Comparison of ENCODE assay signal across 11 cellular contexts in the genomic region with DNA sequence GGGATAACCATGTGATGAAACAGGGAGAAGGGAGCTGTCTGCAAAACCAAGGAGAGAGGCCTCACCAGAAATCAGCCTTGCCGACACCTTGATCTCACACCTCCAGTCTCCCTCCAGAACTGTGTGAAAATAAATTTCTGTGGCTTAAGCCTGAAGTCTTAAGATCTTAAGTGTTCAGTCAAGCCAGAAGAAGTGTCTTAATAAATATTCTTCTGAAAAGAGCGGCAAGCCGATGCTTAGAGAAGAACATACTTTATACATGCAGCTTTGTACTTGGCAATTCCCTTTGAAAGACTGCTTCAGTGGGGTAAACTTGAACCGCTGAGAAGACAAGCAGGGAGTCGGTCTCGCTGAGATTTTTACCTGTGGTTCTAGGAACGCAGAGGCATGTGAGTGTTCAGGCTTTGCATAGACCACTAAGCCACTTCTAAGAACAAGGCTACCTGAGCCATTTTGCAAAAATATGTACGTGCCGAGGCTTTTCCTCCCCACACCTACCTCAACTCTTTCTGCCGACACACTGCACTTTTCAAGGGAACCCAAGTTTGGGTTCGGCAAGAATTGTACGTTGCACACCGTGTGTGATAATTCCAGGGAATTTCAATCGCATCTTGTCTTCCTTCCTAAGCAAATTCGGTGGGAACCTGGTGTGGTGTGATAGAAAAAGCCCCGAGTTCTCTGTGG. TPM values are rescaled to one million over a fixed set of nuclear protein-coding genes. Genes with fewer than 3 reads are reported as not detected.
DNase-seq lines count a peak whose midpoint lies in the region; ATAC-seq and TF ChIP-seq lines count a peak whose summit lies in the region.
"Had no signal": no experiment of that assay in that cellular context is flagged by ENCODE, and none has a peak within 500 bp of the region (broad histone marks: within the 10 kb centered on the region; RNA-seq: fewer than 3 reads in every experiment).

No MANE protein-coding gene starts in this region.

- H3K4me3 Mint-ChIP-seq in CD14-positive monocyte: peak overlapping the region; percentile 97 to 98
- peak overlapping the region; percentile 93 for H3K4me3 Mint-ChIP-seq in activated T-helper 2 cell treated with anti-CD3 and anti-CD28 coated beads, Interferon-gamma antibody, Interleukin-2, Interleukin-4, amounts not matched to agents 10 μg/mL and 5 μg/mL and 100 μg/mL, durations not matched to agents 14 hours and 24 hours and 36 hours (ENCODE audit: low read depth)
- H3K4me3 Mint-ChIP-seq in naive B cell: peak overlapping the region; percentile 86 to 98 (median 94)

- intact Hi-C loops in CD14-positive monocyte (cut with micrococcal nuclease): loop anchor here (5.0 to 10.0 kb wide), 2 partner anchors 241 to 887 kb away; no protein-coding TSS in a partner anchor
- intact Hi-C loops in activated T-helper 2 cell treated with anti-CD3 and anti-CD28 coated beads, Interferon-gamma antibody, Interleukin-2, Interleukin-4, amounts not matched to agents 10 μg/mL and 5 μg/mL and 100 μg/mL, durations not matched to agents 14 hours and 24 hours and 36 hours (cut with micrococcal nuclease): loop anchor here (1.0 to 10.0 kb wide), 5 partner anchors 9 to 479 kb away; no protein-coding TSS in a partner anchor

- H3K27ac Mint-ChIP-seq in CD14-positive monocyte (peak overlapping the region; percentile 62 to 100 (median 100)), naive B cell (peak overlapping the region; percentile 11 to 99 (median 89))
- peak overlapping the region; percentile 96 for H3K27ac Mint-ChIP-seq in activated T-helper 2 cell treated with anti-CD3 and anti-CD28 coated beads, Interferon-gamma antibody, Interleukin-2, Interleukin-4, amounts not matched to agents 10 μg/mL and 5 μg/mL and 100 μg/mL, durations not matched to agents 14 hours and 24 hours and 36 hours

- H3K9me3 Mint-ChIP-seq in CD14-positive monocyte: no peaks in the 10 kb centered on the region
- no peaks in the 10 kb centered on the region for H3K9me3 Mint-ChIP-seq in activated T-helper 2 cell treated with anti-CD3 and anti-CD28 coated beads, Interferon-gamma antibody, Interleukin-2, Interleukin-4, amounts not matched to agents 10 μg/mL and 5 μg/mL and 100 μg/mL, durations not matched to agents 14 hours and 24 hours and 36 hours
- H3K9me3 Mint-ChIP-seq in naive B cell: no peaks in the 10 kb centered on the region

- DNase-seq in CD14-positive monocyte (ENCODE audit: low spot score) (no peak), NB4 (ENCODE audit: low read depth) (no peak), naive B cell (no peak), NK-92 (lab: John Stamatoyannopoulos, UW; ENCODE audit: unreplicated experiment) (no peak), DMS 273 (lab: John Stamatoyannopoulos, UW; ENCODE audit: unreplicated experiment) (no peak), amygdala (lab: John Stamatoyannopoulos, UW) (no peak)
- DNase-seq in activated T-helper 2 cell treated with anti-CD3 and anti-CD28 coated beads, Interferon-gamma antibody, Interleukin-2, Interleukin-4, amounts not matched to agents 10 μg/mL and 5 μg/mL and 100 μg/mL, durations not matched to agents 14 hours and 24 hours and 36 hours (ENCODE audit: low spot score): peak; percentile 46
- DNase-seq: aorta, MM.1S, ovary had no signal

- H3K4me1 Mint-ChIP-seq in CD14-positive monocyte: peaks cover 80% of the 10 kb centered on the region
- H3K4me1 Mint-ChIP-seq in activated T-helper 2 cell treated with anti-CD3 and anti-CD28 coated beads, Interferon-gamma antibody, Interleukin-2, Interleukin-4, amounts not matched to agents 10 μg/mL and 5 μg/mL and 100 μg/mL, durations not matched to agents 14 hours and 24 hours and 36 hours (ENCODE audit: low read depth): peaks cover 75% of the 10 kb centered on the region
- peaks cover 75 to 86% (median 79%) of the 10 kb centered on the region in 3 donors for H3K4me1 Mint-ChIP-seq in naive B cell

- ATAC-seq in naive B cell (ENCODE audit: low read depth in 2 of 2): no peak
- no peak for ATAC-seq in GM18867 (IDR thresholded peaks at IDR 0.05; ENCODE audit: unreplicated experiment)

- peaks cover 39 to 41% of the 10 kb centered on the region in 2 donors for H3K36me3 Mint-ChIP-seq in CD14-positive monocyte
- peaks cover 76% of the 10 kb centered on the region for H3K36me3 Mint-ChIP-seq in activated T-helper 2 cell treated with anti-CD3 and anti-CD28 coated beads, Interferon-gamma antibody, Interleukin-2, Interleukin-4, amounts not matched to agents 10 μg/mL and 5 μg/mL and 100 μg/mL, durations not matched to agents 14 hours and 24 hours and 36 hours (ENCODE audit: low read depth)
- peaks cover 6 to 11% of the 10 kb centered on the region in 2 donors for H3K36me3 Mint-ChIP-seq in naive B cell

- no peak for TF ChIP-seq POLR2A in NB4 (IDR thresholded peaks at IDR 0.05; ENCODE audit: extremely low read depth, insufficient read length)

- H3K4me3 ChIP-seq in NB4 (ENCODE audit: low read depth, low read length): peak overlapping the region; percentile 98
- H3K4me3 ChIP-seq: ovary had no signal

- no peak for TF ChIP-seq CTCF in CD14-positive monocyte (IDR thresholded peaks at IDR 0.05)
- TF ChIP-seq CTCF in NB4 (IDR thresholded peaks at IDR 0.05; ENCODE audit: low read depth, low read length): no peak

- H3K27me3 Mint-ChIP-seq in CD14-positive monocyte (ENCODE audit: low read depth in 3 of 3) (peaks cover 0 to 6% (median 0%) of the 10 kb centered on the region in 3 donors), naive B cell (no peaks in the 10 kb centered on the region)
- H3K27me3 Mint-ChIP-seq in activated T-helper 2 cell treated with anti-CD3 and anti-CD28 coated beads, Interferon-gamma antibody, Interleukin-2, Interleukin-4, amounts not matched to agents 10 μg/mL and 5 μg/mL and 100 μg/mL, durations not matched to agents 14 hours and 24 hours and 36 hours (ENCODE audit: low read depth): no peaks in the 10 kb centered on the region

RNA-seq across cellular contexts. Expression of gene RUNX1, which starts 3.4 kb away (rescaled TPM):
- polyA plus RNA-seq in CD14-positive monocyte (1 to 10 TPM; 6.2 to 8.7 TPM), naive B cell (ENCODE audit: low read depth in 6 of 6) (10 to 100 TPM in 5 of 6 donors, 1 to 10 TPM in 1; 8.8 to 20.7 (median 14.6) TPM)
- total RNA-seq in activated T-helper 2 cell treated with anti-CD3 and anti-CD28 coated beads, Interferon-gamma antibody, Interleukin-2, Interleukin-4, amounts not matched to agents 10 μg/mL and 5 μg/mL and 100 μg/mL, durations not matched to agents 14 hours and 24 hours and 36 hours: 120 and 121 TPM in 2 replicates
